ENCODE assay signal across 18 cellular contexts in the genomic region with DNA sequence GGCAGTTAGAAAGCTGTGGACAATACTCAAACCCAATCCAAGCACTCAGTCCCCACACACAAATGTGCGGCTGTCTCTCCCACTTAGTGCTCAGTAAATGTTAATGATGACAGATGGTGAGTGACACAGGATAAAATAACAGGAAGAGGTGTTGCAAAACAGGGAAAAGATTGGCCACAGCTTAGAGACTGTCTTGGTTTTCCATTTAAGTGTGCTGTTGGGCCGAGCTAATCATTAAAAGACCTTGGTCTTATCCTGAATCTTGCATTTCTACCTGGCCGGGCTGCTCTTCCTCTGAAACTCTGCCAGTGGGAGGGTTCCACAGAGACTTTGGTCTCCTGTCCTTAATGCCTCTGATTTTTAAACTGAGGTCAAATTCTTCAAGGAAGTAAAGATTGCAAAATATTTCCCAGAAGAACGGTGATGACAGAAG.
"Had no signal": no experiment of that assay in that cellular context is flagged by ENCODE, and none has a peak within 500 bp of the region (broad histone marks: within the 10 kb centered on the region; RNA-seq: fewer than 3 reads in every experiment).

No MANE protein-coding gene starts in this region.

- H3K4me3 ChIP-seq: breast epithelium, neural progenitor cell, right atrium auricular region, tibial artery had no signal

- H3K36me3 ChIP-seq: breast epithelium, neural progenitor cell, right atrium auricular region, tibial artery, WERI-Rb-1 had no signal

- H3K79me2 ChIP-seq: parathyroid adenoma had no signal

- DNase-seq: activated CD4-positive, alpha-beta T cell treated with anti-CD3 and anti-CD28 coated beads for 4 hours; activated CD8-positive, alpha-beta memory T cell treated with anti-CD3 and anti-CD28 coated beads, Interleukin-2, amount 50 U/mL, for 4 hours; activated CD8-positive, alpha-beta T cell treated with anti-CD3 and anti-CD28 coated beads for 36 hours; activated naive CD8-positive, alpha-beta T cell treated with anti-CD3 and anti-CD28 coated beads, Interleukin-2, amount 10 ng/mL, durations not matched to agents 7 days and 5 days; activated T-cell treated with anti-CD3 and anti-CD28 coated beads, Interleukin-2, amount 50 U/mL, for 72 hours; anterior cingulate cortex; glutamatergic neuron; left ventricle myocardium superior; mesendoderm; T-cell; tibial artery; WERI-Rb-1 had no signal

- H3K27ac ChIP-seq: breast epithelium, neural progenitor cell, parathyroid adenoma, right atrium auricular region, tibial artery, WERI-Rb-1 had no signal

- H3K9me3 ChIP-seq: breast epithelium, right atrium auricular region, tibial artery had no signal

- H3K4me1 ChIP-seq: breast epithelium, neural progenitor cell, parathyroid adenoma, right atrium auricular region, tibial artery had no signal

- H3K27me3 ChIP-seq: breast epithelium, neural progenitor cell, right atrium auricular region, tibial artery had no signal

- ATAC-seq: activated CD8-positive, alpha-beta T cell treated with anti-CD3 and anti-CD28 coated beads for 36 hours; activated T-cell treated with anti-CD3 and anti-CD28 coated beads, Interleukin-2, amount 50 U/mL, for 72 hours; esophagus mucosa; left ventricle myocardium superior; stimulated activated effector memory CD8-positive, alpha-beta T cell treated with anti-CD3 and anti-CD28 coated beads, Interleukin-12 subunit alpha, Interleukin-12 subunit beta, amount 100 ng/mL, for 72 hours; T-cell had no signal

- H2AFZ ChIP-seq: neural progenitor cell, parathyroid adenoma had no signal

- H3K9ac ChIP-seq: neural progenitor cell, parathyroid adenoma had no signal

- H3K4me2 ChIP-seq: neural progenitor cell had no signal
